1 cellular context compared by ENCODE assay signal in genomic region chr17:49677134-49677932, GRCh38.
TF ChIP-seq lines count a peak whose summit lies in the region.

No MANE protein-coding gene starts in this region.

TF ChIP-seq in HepG2, 621 proteins besides CTCF, POLR2A, EP300 and RAD21 (continued from another document):
- peak; percentile 65; the same call in 1 of the 2 replicates for TF ChIP-seq ZNF281 (CRISPR knock-in tag; IDR thresholded peaks at IDR 0.05; ENCODE audit: borderline replicate concordance)
- peak; percentile 64; the same call in 1 of the 2 replicates for TF ChIP-seq KDM5A (IDR thresholded peaks at IDR 0.05; ENCODE audit: borderline replicate concordance, low read length)
- peak; percentile 91 for TF ChIP-seq ASH2L (IDR thresholded peaks at IDR 0.05; ENCODE audit: insufficient read length, low read depth, low read length)
- no peak; the same call in none of the 2 replicates for TF ChIP-seq GATAD2A (CRISPR knock-in tag; IDR thresholded peaks at IDR 0.05)
- peak; percentile 23; the same call in 1 of the 2 replicates for TF ChIP-seq BATF2 (CRISPR knock-in tag; IDR thresholded peaks at IDR 0.05)
- TF ChIP-seq MEIS2 (CRISPR knock-in tag; IDR thresholded peaks at IDR 0.05): no peak
- TF ChIP-seq TEAD2 (CRISPR knock-in tag; IDR thresholded peaks at IDR 0.05): peak; percentile 84; the same call in 1 of the 2 replicates
- no peak for TF ChIP-seq UBTF (CRISPR knock-in tag; IDR thresholded peaks at IDR 0.05)
- peak; percentile 6 for TF ChIP-seq RBM39 (IDR thresholded peaks at IDR 0.05; ENCODE audit: low read depth, low read length, poor library complexity, severe bottlenecking)
- TF ChIP-seq TRIM22 (IDR thresholded peaks at IDR 0.05): no peak
- TF ChIP-seq CBX2 (IDR thresholded peaks at IDR 0.05; ENCODE audit: low read depth, low read length): no peak
- no peak for TF ChIP-seq CBX2 (CRISPR knock-in tag; IDR thresholded peaks at IDR 0.05; ENCODE audit: low read depth)
- peak; percentile 80 for TF ChIP-seq MAX (IDR thresholded peaks at IDR 0.05)
- TF ChIP-seq PAWR (CRISPR knock-in tag; IDR thresholded peaks at IDR 0.05; ENCODE audit: borderline replicate concordance): 0 out of 2 replicates have a peak, but pooled peaks have one; percentile 3
- TF ChIP-seq ZNF580 (CRISPR knock-in tag; IDR thresholded peaks at IDR 0.05; ENCODE audit: borderline replicate concordance, low read depth): peak; percentile 18; the same call in 1 of the 2 replicates
- peak; percentile 49; the same call in 1 of the 2 replicates for TF ChIP-seq DRAP1 (CRISPR knock-in tag; IDR thresholded peaks at IDR 0.05)
- 0 out of 2 replicates have a peak, but pooled peaks have one; percentile 2 for TF ChIP-seq JUN (CRISPR knock-in tag; IDR thresholded peaks at IDR 0.05)
- TF ChIP-seq ZNF24 (IDR thresholded peaks at IDR 0.05): no peak
- no peak for TF ChIP-seq CEBPZ (IDR thresholded peaks at IDR 0.05; ENCODE audit: low read length)
- TF ChIP-seq ZNF672 (CRISPR knock-in tag; IDR thresholded peaks at IDR 0.05): no peak
- TF ChIP-seq PHF21A (CRISPR knock-in tag; IDR thresholded peaks at IDR 0.05): no peak; the same call in 1 of the 2 replicates
